ENCODE assay signal across 12 cellular contexts in the genomic region with DNA sequence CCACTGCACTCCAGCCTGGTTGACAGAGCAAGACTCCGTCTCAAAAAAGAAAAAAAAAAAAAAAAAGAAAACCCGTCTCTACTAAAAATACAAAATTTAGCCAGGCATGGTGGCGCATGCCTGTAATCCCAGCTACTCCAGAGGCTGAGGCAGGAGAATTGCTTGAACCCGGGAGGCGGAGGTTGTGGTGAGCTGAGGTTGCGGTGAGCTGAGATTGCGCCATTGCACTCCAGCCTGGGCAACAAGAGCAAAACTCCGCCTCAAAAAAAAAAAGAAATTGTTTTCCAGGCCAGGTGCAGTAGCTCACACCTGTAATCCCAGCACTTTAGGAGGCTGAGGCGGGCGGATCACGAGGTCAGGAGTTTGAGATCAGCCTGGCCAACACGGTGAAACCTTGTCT. TPM values are rescaled to one million over a fixed set of nuclear protein-coding genes. Genes with fewer than 3 reads are reported as not detected.
"Had no signal": no experiment of that assay in that cellular context is flagged by ENCODE, and none has a peak within 500 bp of the region (broad histone marks: within the 10 kb centered on the region; RNA-seq: fewer than 3 reads in every experiment).

No MANE protein-coding gene starts in this region.

RNA-seq across cellular contexts. Expression of gene MEIS3, which starts 32.7 kb away (rescaled TPM):
- total RNA-seq: activated B cell treated with CpG ODN at 0.5 μM for 24 hours; activated CD4-positive, alpha-beta T cell treated with anti-CD3 and anti-CD28 coated beads, Interleukin-2, amount 10 ng/mL, durations not matched to agents 24 days and 14 days; activated CD8-positive, alpha-beta memory T cell treated with anti-CD3 and anti-CD28 coated beads for 36 hours; activated CD8-positive, alpha-beta T cell treated with anti-CD3 and anti-CD28 coated beads for 36 hours; activated naive CD4-positive, alpha-beta T cell treated with anti-CD3 and anti-CD28 coated beads for 36 hours; activated naive CD8-positive, alpha-beta T cell treated with anti-CD3 and anti-CD28 coated beads for 36 hours; activated T-helper 1 cell treated with anti-CD3 and anti-CD28 coated beads, Interleukin-12 subunit alpha, Interleukin-12 subunit beta, Interleukin-2, Interleukin-4 antibody, amounts not matched to agents 30 ng/mL and 10 ng/mL and 1 ng/mL, durations not matched to agents 14 hours and 24 hours and 36 hours; T-helper 1 cell treated with Interleukin-12 subunit alpha and Interleukin-12 subunit beta and Interleukin-4 antibody, amounts not matched to agents 30 ng/mL and 1 ng/mL, for 36 hours had no signal

RNA-seq across cellular contexts. Expression of gene C5AR2, which starts 54.6 kb away (rescaled TPM):
- total RNA-seq: activated CD4-positive, alpha-beta T cell treated with anti-CD3 and anti-CD28 coated beads, Interleukin-2, amount 10 ng/mL, durations not matched to agents 24 days and 14 days; activated CD8-positive, alpha-beta memory T cell treated with anti-CD3 and anti-CD28 coated beads for 36 hours; activated naive CD4-positive, alpha-beta T cell treated with anti-CD3 and anti-CD28 coated beads for 36 hours; activated naive CD4-positive, alpha-beta T cell treated with anti-CD3 and anti-CD28 coated beads, Interleukin-2, amount 50 U/mL, for 72 hours; activated naive CD8-positive, alpha-beta T cell treated with anti-CD3 and anti-CD28 coated beads for 36 hours; activated T-cell treated with anti-CD3 and anti-CD28 coated beads, Interleukin-2, amount 50 U/mL, for 4 hours; activated T-cell treated with anti-CD3 and anti-CD28 coated beads, Interleukin-2, amount 50 U/mL, for 72 hours; activated T-helper 1 cell treated with anti-CD3 and anti-CD28 coated beads, Interleukin-12 subunit alpha, Interleukin-12 subunit beta, Interleukin-2, Interleukin-4 antibody, amounts not matched to agents 30 ng/mL and 10 ng/mL and 1 ng/mL, durations not matched to agents 14 hours and 24 hours and 36 hours; astrocyte had no signal
